Comparison of ENCODE assay signal across 1 cellular context in the genomic region with DNA sequence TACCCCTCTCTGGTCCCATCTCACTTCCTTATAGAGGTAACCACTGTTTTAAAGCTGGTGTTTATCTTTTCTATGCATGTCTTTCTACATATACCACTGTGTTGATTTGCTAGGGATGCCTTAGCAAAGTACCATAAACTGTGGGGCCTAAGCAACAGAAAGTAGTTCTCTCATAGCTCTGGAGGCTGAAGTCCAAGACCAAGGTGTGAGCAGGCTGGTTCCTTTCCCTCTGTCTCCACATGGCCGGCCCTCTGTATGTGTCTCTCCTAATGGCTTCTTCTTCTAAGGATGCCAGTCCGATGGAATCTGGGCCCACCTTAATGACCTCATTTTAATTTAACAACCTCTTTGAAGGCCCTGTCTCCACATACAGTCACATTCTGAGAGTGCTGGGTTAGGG.
TF ChIP-seq lines count a peak whose summit lies in the region.

No MANE protein-coding gene starts in this region.

TF ChIP-seq in A549, 52 proteins besides CTCF, POLR2A, EP300 and RAD21 (continued from another document):
- no peak for TF ChIP-seq GATA3 (IDR thresholded peaks at IDR 0.05; ENCODE audit: borderline replicate concordance)
- no peak for TF ChIP-seq ZC3H11A (IDR thresholded peaks at IDR 0.05)
- no peak for TF ChIP-seq NPAS2 (CRISPR knock-in tag; IDR thresholded peaks at IDR 0.05; ENCODE audit: borderline replicate concordance)
- TF ChIP-seq JUNB (IDR thresholded peaks at IDR 0.05) = no peak
- TF ChIP-seq E2F6 (IDR thresholded peaks at IDR 0.05; ENCODE audit: borderline replicate concordance, low read depth) = no peak
- no peak for TF ChIP-seq MYC (IDR thresholded peaks at IDR 0.05; ENCODE audit: borderline replicate concordance, low read length)
- TF ChIP-seq ZFP36 (IDR thresholded peaks at IDR 0.05; ENCODE audit: borderline replicate concordance, partially characterized antibody) = no peak
- no peak for TF ChIP-seq MAZ (IDR thresholded peaks at IDR 0.05; ENCODE audit: borderline replicate concordance, low read depth, low read length)
- no peak for TF ChIP-seq EHF (CRISPR knock-in tag; IDR thresholded peaks at IDR 0.05)
- TF ChIP-seq, protein P1, sequence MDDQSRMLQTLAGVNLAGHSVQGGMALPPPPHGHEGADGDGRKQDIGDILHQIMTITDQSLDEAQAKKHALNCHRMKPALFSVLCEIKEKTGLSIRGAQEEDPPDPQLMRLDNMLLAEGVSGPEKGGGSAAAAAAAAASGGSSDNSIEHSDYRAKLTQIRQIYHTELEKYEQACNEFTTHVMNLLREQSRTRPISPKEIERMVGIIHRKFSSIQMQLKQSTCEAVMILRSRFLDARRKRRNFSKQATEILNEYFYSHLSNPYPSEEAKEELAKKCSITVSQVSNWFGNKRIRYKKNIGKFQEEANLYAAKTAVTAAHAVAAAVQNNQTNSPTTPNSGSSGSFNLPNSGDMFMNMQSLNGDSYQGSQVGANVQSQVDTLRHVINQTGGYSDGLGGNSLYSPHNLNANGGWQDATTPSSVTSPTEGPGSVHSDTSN (IDR thresholded peaks at IDR 0.05) = no peak
